9 cellular contexts compared by ENCODE assay signal in genomic region chr6:169070506-169071176, GRCh38.
DNase-seq lines count a peak whose midpoint lies in the region; ATAC-seq, FAIRE-seq and TF ChIP-seq lines count a peak whose summit lies in the region.
"Had no signal": no experiment of that assay in that cellular context is flagged by ENCODE, and none has a peak within 500 bp of the region (broad histone marks: within the 10 kb centered on the region; RNA-seq: fewer than 3 reads in every experiment).

No MANE protein-coding gene starts in this region.

- ATAC-seq in GM21423 (IDR thresholded peaks at IDR 0.05; ENCODE audit: unreplicated experiment): no peak
- no peak for ATAC-seq in HG02970 (IDR thresholded peaks at IDR 0.05; ENCODE audit: low FRiP score, unreplicated experiment)

- no peaks in the 10 kb centered on the region for H4K20me1 ChIP-seq in keratinocyte (ENCODE audit: control insufficient read depth, extremely low read depth, insufficient read depth, low read length)

- H3K27me3 ChIP-seq in keratinocyte (ENCODE audit: control insufficient read depth, extremely low read depth, insufficient read depth, low read length) (no peaks in the 10 kb centered on the region), testis (no peaks in the 10 kb centered on the region)

- H3K79me2 ChIP-seq in keratinocyte (ENCODE audit: control insufficient read depth, insufficient read depth, low read length): no peaks in the 10 kb centered on the region

- H3K4me3 ChIP-seq in astrocyte of the spinal cord (ENCODE audit: low read depth, low read length) (no peak overlapping the region), keratinocyte (ENCODE audit: control insufficient read depth in 2 of 3, extremely low read depth in 1 of 3, insufficient read depth in 2 of 3, low read depth in 1 of 3, low read length in 3 of 3) (no peak overlapping the region), testis (no peak overlapping the region)

- intact Hi-C loops in testis (cut with DNase I; ENCODE audit: low total_unique reads): no loop called here

- no peak overlapping the region for H3K9ac ChIP-seq in keratinocyte (ENCODE audit: control insufficient read depth, extremely low read depth, insufficient read depth, low read length)
- H3K9ac ChIP-seq: KMS-11 had no signal

- no peaks in the 10 kb centered on the region for H3K9me1 ChIP-seq in keratinocyte (ENCODE audit: control insufficient read depth, extremely low read depth, insufficient read depth, low read length)

- H2AFZ ChIP-seq in keratinocyte (ENCODE audit: control insufficient read depth, low read length): no peak overlapping the region

- in situ Hi-C loops in astrocyte of the spinal cord (cut with HindIII; ENCODE audit: low sequenced_read_pairs): no loop called here

- dilution Hi-C loops in keratinocyte (cut with MboI; ENCODE audit: extremely low pct_ligation_motif_present, low sequenced_read_pairs): no loop called here

- H3K36me3 ChIP-seq in keratinocyte (ENCODE audit: control insufficient read depth in 2 of 2, extremely low read depth in 1 of 2, insufficient read depth in 2 of 2, low read length in 2 of 2): no peaks in the 10 kb centered on the region
- H3K36me3 ChIP-seq in testis (ENCODE audit: low read depth, missing control alignments): no peaks in the 10 kb centered on the region

- TF ChIP-seq POLR2A in testis (IDR thresholded peaks at IDR 0.05): no peak

- peak overlapping the region; percentile 22 for H3K4me2 ChIP-seq in keratinocyte (ENCODE audit: control insufficient read depth, extremely low read depth, insufficient read depth, low read depth, low read length)
- H3K4me2 ChIP-seq: KMS-11 had no signal

- DNase-seq in HK-2 (ENCODE audit: unreplicated experiment) (peak; percentile 88), astrocyte of the spinal cord (ENCODE audit: low read depth, low spot score) (peak; percentile 99), keratinocyte (ENCODE audit: low read depth, low spot score) (peak; percentile 80), testis (peak; percentile 78), NCI-H1105 (lab: John Stamatoyannopoulos, UW) (no peak)
- DNase-seq in activated T-cell treated with anti-CD3 and anti-CD28 coated beads, Interleukin-2, amount 50 U/mL, for 48 hours: no peak

- WGBS in testis, 2 donors: 55 to 73% methylated on average over 14 of the region's 14 CpGs

- H3K9me3 ChIP-seq in keratinocyte (ENCODE audit: control insufficient read depth, low read depth, low read length) (no peaks in the 10 kb centered on the region), testis (no peaks in the 10 kb centered on the region)

- FAIRE-seq in keratinocyte (lab: Jason Lieb, UNC): peak; percentile 84

- H3K4me1 ChIP-seq in keratinocyte (ENCODE audit: control insufficient read depth, extremely low read depth, insufficient read depth, low read length) (peaks cover 12% of the 10 kb centered on the region), testis (peaks cover 4% of the 10 kb centered on the region)

- TF ChIP-seq CTCF in astrocyte of the spinal cord (IDR thresholded peaks at IDR 0.05; ENCODE audit: low read depth, low read length) (peak; percentile 19), keratinocyte (optimal IDR thresholded peaks at IDR 0.05 in 1 of 3, IDR thresholded peaks at IDR 0.05 in 1 of 3, conservative IDR thresholded peaks at IDR 0.05 in 1 of 3; ENCODE audit: extremely low read depth in 1 of 3, insufficient read depth in 2 of 3, low read length in 3 of 3) (no peak), testis (IDR thresholded peaks at IDR 0.05) (no peak)

- H3K27ac ChIP-seq in keratinocyte (ENCODE audit: control insufficient read depth, insufficient read depth, low read length) (no peak overlapping the region), testis (no peak overlapping the region)
- H3K27ac ChIP-seq: KMS-11 had no signal

Comparison
In these comparisons a context has a peak if more than half of its experiments do, and no peak if none do; other contexts are left out.
1. DNase-seq: peak in HK-2 (single experiment), astrocyte of the spinal cord (single experiment), keratinocyte (single experiment) and testis (single experiment); none in activated T-cell treated with anti-CD3 and anti-CD28 coated beads, Interleukin-2, amount 50 U/mL, for 48 hours (0 of 2) and NCI-H1105 (single experiment).